Comparison of ENCODE assay signal across 8 cellular contexts in the genomic region with DNA sequence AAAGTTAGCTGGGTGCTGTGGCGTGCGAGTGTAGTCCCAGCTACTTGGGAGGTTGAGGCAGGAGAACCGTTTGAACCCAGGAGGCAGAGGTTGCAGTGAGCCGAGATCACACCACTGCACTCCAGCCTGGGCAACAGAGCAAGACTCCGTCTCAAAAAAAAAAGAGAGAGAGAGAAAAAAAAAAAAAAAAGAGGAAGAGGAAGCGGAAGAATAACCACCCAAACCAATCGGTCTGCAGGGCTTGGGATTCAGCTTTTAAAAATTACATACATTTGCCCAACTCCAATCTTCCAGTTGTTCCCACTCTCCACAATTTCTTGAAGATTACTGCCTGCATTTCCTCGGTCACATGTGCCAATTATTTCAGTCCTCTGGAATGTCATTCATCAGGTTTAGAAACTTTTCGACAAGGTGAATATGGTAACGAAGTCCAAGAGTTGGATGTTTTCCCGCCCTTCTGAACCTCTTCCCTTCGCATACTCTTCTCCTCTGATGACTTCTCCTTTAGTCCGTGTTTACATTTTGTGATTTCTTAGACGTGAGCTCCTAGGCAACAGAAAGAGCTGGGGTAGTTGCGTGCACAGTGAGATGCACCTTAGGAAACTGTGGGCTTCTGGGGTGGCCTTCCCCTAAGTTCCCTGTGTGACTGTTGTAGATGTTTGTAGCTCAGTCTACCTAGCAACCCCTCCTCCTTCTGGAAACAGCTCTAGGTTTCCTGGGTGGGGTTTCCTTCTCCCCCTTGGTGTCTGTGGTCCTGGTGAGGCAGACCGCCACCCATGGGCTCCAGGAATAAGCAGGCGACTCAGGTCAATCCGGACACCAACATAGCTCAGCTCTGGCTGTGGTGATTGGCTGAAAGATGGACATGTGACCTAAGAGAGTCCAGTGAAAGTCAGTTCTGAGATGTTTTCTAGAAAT.
DNase-seq lines count a peak whose midpoint lies in the region; ATAC-seq and TF ChIP-seq lines count a peak whose summit lies in the region.

No MANE protein-coding gene starts in this region.

- H3K27me3 ChIP-seq in suprapubic skin (no peaks in the 10 kb centered on the region), stomach (no peaks in the 10 kb centered on the region)

- peak overlapping the region; percentile 12 for H3K27ac ChIP-seq in suprapubic skin
- peak overlapping the region in 1 of 5 donors; percentile 32 for H3K27ac ChIP-seq in stomach

- peak; percentile 55; the same call in 1 of the 2 replicates for TF ChIP-seq EP300 in Ishikawa (IDR thresholded peaks at IDR 0.05; ENCODE audit: borderline replicate concordance)
- TF ChIP-seq EP300 in suprapubic skin (IDR thresholded peaks at IDR 0.05): no peak
- no peak for TF ChIP-seq EP300 in stomach (IDR thresholded peaks at IDR 0.05)

- WGBS in suprapubic skin: 65% methylated on average over 18 of the region's 18 CpGs
- 58 to 65% (median 62%) methylated on average over 17 to 18 of the region's 18 CpGs for WGBS in stomach, 5 donors

- no peak for TF ChIP-seq RAD21 in Ishikawa (IDR thresholded peaks at IDR 0.05; ENCODE audit: low read depth)

- no peaks in the 10 kb centered on the region for H3K27me3 Mint-ChIP-seq in activated T-cell treated with anti-CD3 and anti-CD28 coated beads, Interleukin-2, amount 50 U/mL, for 72 hours (ENCODE audit: low read depth)

- H3K27ac Mint-ChIP-seq in activated T-cell treated with anti-CD3 and anti-CD28 coated beads, Interleukin-2, amount 50 U/mL, for 72 hours: no peak overlapping the region

- no peak overlapping the region for H3K4me3 Mint-ChIP-seq in activated T-cell treated with anti-CD3 and anti-CD28 coated beads, Interleukin-2, amount 50 U/mL, for 72 hours

- H3K36me3 ChIP-seq in suprapubic skin (no peaks in the 10 kb centered on the region), stomach (no peaks in the 10 kb centered on the region)

- intact Hi-C loops in stomach (cut with DNase I; ENCODE audit: low total_unique reads): no loop called here

- no peak for TF ChIP-seq CTCF in epithelial cell of esophagus (IDR thresholded peaks at IDR 0.05; ENCODE audit: insufficient read depth, low read depth, low read length, missing control alignments)
- no peak for TF ChIP-seq CTCF in suprapubic skin (IDR thresholded peaks at IDR 0.05)
- no peak for TF ChIP-seq CTCF in stomach (IDR thresholded peaks at IDR 0.05)

- no peak for DNase-seq in activated T-cell treated with anti-CD3 and anti-CD28 coated beads, Interleukin-2, amount 50 U/mL, for 72 hours
- DNase-seq in activated T-cell treated with anti-CD3 and anti-CD28 coated beads for 4 hours: no peak
- DNase-seq in epithelial cell of esophagus (ENCODE audit: low read depth): peak; percentile 89
- no peak for DNase-seq in suprapubic skin (ENCODE audit: low spot score in 2 of 2)
- DNase-seq in stomach: no peak
- DNase-seq in effector CD4-positive, alpha-beta T cell: no peak
- no peak for DNase-seq in NCI-H1436 (lab: John Stamatoyannopoulos, UW)

- H3K9me3 ChIP-seq in suprapubic skin (no peaks in the 10 kb centered on the region), stomach (no peaks in the 10 kb centered on the region)

- H3K4me3 ChIP-seq in epithelial cell of esophagus (ENCODE audit: low read length) (no peak overlapping the region), suprapubic skin (no peak overlapping the region), stomach (no peak overlapping the region)

- no peaks in the 10 kb centered on the region for H3K9me3 Mint-ChIP-seq in activated T-cell treated with anti-CD3 and anti-CD28 coated beads, Interleukin-2, amount 50 U/mL, for 72 hours

- peaks cover 7% of the 10 kb centered on the region for H3K4me1 Mint-ChIP-seq in activated T-cell treated with anti-CD3 and anti-CD28 coated beads, Interleukin-2, amount 50 U/mL, for 72 hours (ENCODE audit: low read depth)

- peak; percentile 47 to 49 for ATAC-seq in activated T-cell treated with anti-CD3 and anti-CD28 coated beads, Interleukin-2, amount 50 U/mL, for 72 hours (replicated peaks in 1 of 2)

- no peaks in the 10 kb centered on the region for H3K36me3 Mint-ChIP-seq in activated T-cell treated with anti-CD3 and anti-CD28 coated beads, Interleukin-2, amount 50 U/mL, for 72 hours (ENCODE audit: insufficient read depth in 2 of 2)

- no peak for TF ChIP-seq POLR2A in suprapubic skin (IDR thresholded peaks at IDR 0.05)
- no peak for TF ChIP-seq POLR2A in stomach (IDR thresholded peaks at IDR 0.05)

- H3K4me1 ChIP-seq in suprapubic skin (peaks cover 9% of the 10 kb centered on the region), stomach (no peaks in the 10 kb centered on the region)

TF ChIP-seq in Ishikawa, 13 proteins besides CTCF, POLR2A, EP300 and RAD21:
- TF ChIP-seq, protein P1, sequence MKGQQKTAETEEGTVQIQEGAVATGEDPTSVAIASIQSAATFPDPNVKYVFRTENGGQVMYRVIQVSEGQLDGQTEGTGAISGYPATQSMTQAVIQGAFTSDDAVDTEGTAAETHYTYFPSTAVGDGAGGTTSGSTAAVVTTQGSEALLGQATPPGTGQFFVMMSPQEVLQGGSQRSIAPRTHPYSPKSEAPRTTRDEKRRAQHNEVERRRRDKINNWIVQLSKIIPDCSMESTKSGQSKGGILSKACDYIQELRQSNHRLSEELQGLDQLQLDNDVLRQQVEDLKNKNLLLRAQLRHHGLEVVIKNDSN (IDR thresholded peaks at IDR 0.05): peak; percentile 90
- TF ChIP-seq CREB1 (IDR thresholded peaks at IDR 0.05; ENCODE audit: low read depth): no peak
- TF ChIP-seq, protein P2, sequence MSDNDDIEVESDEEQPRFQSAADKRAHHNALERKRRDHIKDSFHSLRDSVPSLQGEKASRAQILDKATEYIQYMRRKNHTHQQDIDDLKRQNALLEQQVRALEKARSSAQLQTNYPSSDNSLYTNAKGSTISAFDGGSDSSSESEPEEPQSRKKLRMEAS (IDR thresholded peaks at IDR 0.05): peak; percentile 84
- TF ChIP-seq NFIC (IDR thresholded peaks at IDR 0.05): peak; percentile 49; the same call in 1 of the 2 replicates
- TF ChIP-seq TEAD4 (IDR thresholded peaks at IDR 0.05): peak; percentile 85
- no peak for TF ChIP-seq TAF1 (IDR thresholded peaks at IDR 0.05; ENCODE audit: low read depth)
- TF ChIP-seq ZBTB7A (IDR thresholded peaks at IDR 0.05; ENCODE audit: low read depth): no peak
- TF ChIP-seq FOXM1 (IDR thresholded peaks at IDR 0.05; ENCODE audit: borderline replicate concordance, low read depth): no peak
